ENCODE assay signal across 8 cellular contexts in genomic region chr1:40032240-40032891, GRCh38. TPM values are rescaled to one million over a fixed set of nuclear protein-coding genes. Genes with fewer than 3 reads are reported as not detected.
DNase-seq lines count a peak whose midpoint lies in the region; ATAC-seq and TF ChIP-seq lines count a peak whose summit lies in the region.

No MANE protein-coding gene starts in this region.

- H3K9me3 Mint-ChIP-seq in MCF 10A (ENCODE audit: unreplicated experiment): no peaks in the 10 kb centered on the region

- BruUV-seq in MCF 10A (replicated peaks; lab: Mats Ljungman, UMichigan): no TSS peak

- peak; percentile 59 for TF ChIP-seq CTCF in MCF 10A (IDR thresholded peaks at IDR 0.05; ENCODE audit: unreplicated experiment)

- intact Hi-C loops in MCF 10A (cut with micrococcal nuclease): loop anchor here (1.0 kb wide), 3 partner anchors 59 to 216 kb away; no protein-coding TSS in a partner anchor

- H3K36me3 Mint-ChIP-seq in MCF 10A (ENCODE audit: insufficient read depth, unreplicated experiment): peaks cover 6% of the 10 kb centered on the region

- CTCF ChIA-PET in MCF 10A (lab: Yijun Ruan, JAX): interaction anchor here (0.5 to 8.9 kb wide), 40 partner anchors 9 to 889 kb away, joined by 3 to 127 read pairs (median 5); no protein-coding TSS in a partner anchor

- no peak overlapping the region for H3K27ac Mint-ChIP-seq in MCF 10A (ENCODE audit: low read depth, unreplicated experiment)

- no peak for ATAC-seq in GM18861 (IDR thresholded peaks at IDR 0.05; ENCODE audit: unreplicated experiment)

- no peak overlapping the region for H3K4me3 Mint-ChIP-seq in MCF 10A (ENCODE audit: unreplicated experiment)

- peaks cover 35% of the 10 kb centered on the region for H3K4me1 Mint-ChIP-seq in MCF 10A (ENCODE audit: insufficient read depth, unreplicated experiment)

- POLR2A ChIA-PET in MCF 10A (lab: Yijun Ruan, JAX): interaction anchor here (0.6 to 3.3 kb wide), 11 partner anchors 17 to 113 kb away, joined by 3 to 14 read pairs (median 5); no protein-coding TSS in a partner anchor

- DNase-seq in SHP77 (lab: John Stamatoyannopoulos, UW) (peak; percentile 2 to 48), SHP77 treated with DMSO at 0.1 percent for 48 hours (lab: John Stamatoyannopoulos, UW) (no peak), NCI-H1048 (lab: John Stamatoyannopoulos, UW) (peak; percentile 10), T-helper 1 cell (peak in 4 of 5 donors; percentile 21 to 59 (median 37)), MCF 10A (ENCODE audit: unreplicated experiment) (peak; percentile 69), kidney glomerular epithelial cell (lab: John Stamatoyannopoulos, UW) (peak; percentile 51)
- peak; percentile 27 for DNase-seq in stimulated activated CD8-positive, alpha-beta memory T cell treated with anti-CD3 and anti-CD28 coated beads, Interleukin-4, amount 100 ng/mL, for 24 hours (ENCODE audit: low read depth)

- no peaks in the 10 kb centered on the region for H3K27me3 Mint-ChIP-seq in MCF 10A (ENCODE audit: insufficient read depth, unreplicated experiment)

RNA-seq across cellular contexts. Expression of gene CAP1, which starts 8.2 kb away (rescaled TPM):
- 297 and 339 TPM in 2 replicates for total RNA-seq in MCF 10A (2022)
